1 cellular context compared by ENCODE assay signal in genomic region chr17:80851277-80851925, GRCh38.
TF ChIP-seq lines count a peak whose summit lies in the region.

No MANE protein-coding gene starts in this region.

TF ChIP-seq in GM23338, 12 proteins besides CTCF, POLR2A, EP300 and RAD21 (continued from another document):
- TF ChIP-seq, protein P1, sequence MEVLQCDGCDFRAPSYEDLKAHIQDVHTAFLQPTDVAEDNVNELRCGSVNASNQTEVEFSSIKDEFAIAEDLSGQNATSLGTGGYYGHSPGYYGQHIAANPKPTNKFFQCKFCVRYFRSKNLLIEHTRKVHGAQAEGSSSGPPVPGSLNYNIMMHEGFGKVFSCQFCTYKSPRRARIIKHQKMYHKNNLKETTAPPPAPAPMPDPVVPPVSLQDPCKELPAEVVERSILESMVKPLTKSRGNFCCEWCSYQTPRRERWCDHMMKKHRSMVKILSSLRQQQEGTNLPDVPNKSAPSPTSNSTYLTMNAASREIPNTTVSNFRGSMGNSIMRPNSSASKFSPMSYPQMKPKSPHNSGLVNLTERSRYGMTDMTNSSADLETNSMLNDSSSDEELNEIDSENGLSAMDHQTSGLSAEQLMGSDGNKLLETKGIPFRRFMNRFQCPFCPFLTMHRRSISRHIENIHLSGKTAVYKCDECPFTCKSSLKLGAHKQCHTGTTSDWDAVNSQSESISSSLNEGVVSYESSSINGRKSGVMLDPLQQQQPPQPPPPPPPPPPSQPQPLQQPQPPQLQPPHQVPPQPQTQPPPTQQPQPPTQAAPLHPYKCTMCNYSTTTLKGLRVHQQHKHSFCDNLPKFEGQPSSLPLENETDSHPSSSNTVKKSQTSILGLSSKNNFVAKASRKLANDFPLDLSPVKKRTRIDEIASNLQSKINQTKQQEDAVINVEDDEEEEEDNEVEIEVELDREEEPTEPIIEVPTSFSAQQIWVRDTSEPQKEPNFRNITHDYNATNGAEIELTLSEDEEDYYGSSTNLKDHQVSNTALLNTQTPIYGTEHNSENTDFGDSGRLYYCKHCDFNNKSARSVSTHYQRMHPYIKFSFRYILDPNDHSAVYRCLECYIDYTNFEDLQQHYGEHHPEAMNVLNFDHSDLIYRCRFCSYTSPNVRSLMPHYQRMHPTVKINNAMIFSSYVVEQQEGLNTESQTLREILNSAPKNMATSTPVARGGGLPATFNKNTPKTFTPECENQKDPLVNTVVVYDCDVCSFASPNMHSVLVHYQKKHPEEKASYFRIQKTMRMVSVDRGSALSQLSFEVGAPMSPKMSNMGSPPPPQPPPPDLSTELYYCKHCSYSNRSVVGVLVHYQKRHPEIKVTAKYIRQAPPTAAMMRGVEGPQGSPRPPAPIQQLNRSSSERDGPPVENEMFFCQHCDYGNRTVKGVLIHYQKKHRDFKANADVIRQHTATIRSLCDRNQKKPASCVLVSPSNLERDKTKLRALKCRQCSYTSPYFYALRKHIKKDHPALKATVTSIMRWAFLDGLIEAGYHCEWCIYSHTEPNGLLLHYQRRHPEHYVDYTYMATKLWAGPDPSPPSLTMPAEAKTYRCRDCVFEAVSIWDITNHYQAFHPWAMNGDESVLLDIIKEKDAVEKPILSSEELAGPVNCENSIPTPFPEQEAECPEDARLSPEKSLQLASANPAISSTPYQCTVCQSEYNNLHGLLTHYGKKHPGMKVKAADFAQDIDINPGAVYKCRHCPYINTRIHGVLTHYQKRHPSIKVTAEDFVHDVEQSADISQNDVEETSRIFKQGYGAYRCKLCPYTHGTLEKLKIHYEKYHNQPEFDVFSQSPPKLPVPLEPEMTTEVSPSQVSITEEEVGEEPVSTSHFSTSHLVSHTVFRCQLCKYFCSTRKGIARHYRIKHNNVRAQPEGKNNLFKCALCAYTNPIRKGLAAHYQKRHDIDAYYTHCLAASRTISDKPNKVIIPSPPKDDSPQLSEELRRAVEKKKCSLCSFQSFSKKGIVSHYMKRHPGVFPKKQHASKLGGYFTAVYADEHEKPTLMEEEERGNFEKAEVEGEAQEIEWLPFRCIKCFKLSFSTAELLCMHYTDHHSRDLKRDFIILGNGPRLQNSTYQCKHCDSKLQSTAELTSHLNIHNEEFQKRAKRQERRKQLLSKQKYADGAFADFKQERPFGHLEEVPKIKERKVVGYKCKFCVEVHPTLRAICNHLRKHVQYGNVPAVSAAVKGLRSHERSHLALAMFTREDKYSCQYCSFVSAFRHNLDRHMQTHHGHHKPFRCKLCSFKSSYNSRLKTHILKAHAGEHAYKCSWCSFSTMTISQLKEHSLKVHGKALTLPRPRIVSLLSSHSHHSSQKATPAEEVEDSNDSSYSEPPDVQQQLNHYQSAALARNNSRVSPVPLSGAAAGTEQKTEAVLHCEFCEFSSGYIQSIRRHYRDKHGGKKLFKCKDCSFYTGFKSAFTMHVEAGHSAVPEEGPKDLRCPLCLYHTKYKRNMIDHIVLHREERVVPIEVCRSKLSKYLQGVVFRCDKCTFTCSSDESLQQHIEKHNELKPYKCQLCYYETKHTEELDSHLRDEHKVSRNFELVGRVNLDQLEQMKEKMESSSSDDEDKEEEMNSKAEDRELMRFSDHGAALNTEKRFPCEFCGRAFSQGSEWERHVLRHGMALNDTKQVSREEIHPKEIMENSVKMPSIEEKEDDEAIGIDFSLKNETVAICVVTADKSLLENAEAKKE (CRISPR knock-in tag; IDR thresholded peaks at IDR 0.05), result no peak
- TF ChIP-seq ZNF331 (CRISPR knock-in tag; IDR thresholded peaks at IDR 0.05; ENCODE audit: low read depth) (no peak), JUNB (IDR thresholded peaks at IDR 0.05; ENCODE audit: unreplicated experiment) (no peak), EZH2phosphoT487 (IDR thresholded peaks at IDR 0.05; ENCODE audit: unreplicated experiment) (no peak), POLR2AphosphoS5 (IDR thresholded peaks at IDR 0.05; ENCODE audit: low read depth) (no peak)
